In the genomic region with DNA sequence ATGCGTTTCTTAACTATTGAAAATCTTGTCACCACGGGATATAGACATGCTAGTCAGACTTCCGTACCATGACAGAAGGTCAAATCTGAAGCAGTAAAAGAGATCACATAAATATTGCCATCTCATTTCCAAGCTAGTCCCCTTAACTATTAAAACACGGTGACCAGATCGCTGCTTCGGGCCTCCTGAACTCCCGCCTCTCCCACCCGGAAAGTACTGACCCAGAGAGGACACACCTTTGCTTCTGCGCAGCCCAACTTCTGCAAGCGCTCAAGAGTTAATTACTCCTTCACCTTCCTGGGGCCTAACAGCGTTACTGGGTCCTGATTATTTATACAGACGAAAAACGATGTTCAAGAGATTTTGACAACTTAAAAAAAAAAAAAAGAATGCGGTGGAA, we compare ENCODE assay signal across 8 cellular contexts. TPM values are rescaled to one million over a fixed set of nuclear protein-coding genes. Genes with fewer than 3 reads are reported as not detected.
DNase-seq lines count a peak whose midpoint lies in the region; ATAC-seq and TF ChIP-seq lines count a peak whose summit lies in the region.

No MANE protein-coding gene starts in this region.

- H3K27me3 ChIP-seq in DOHH2 (ENCODE audit: control insufficient read depth, low read length): no peaks in the 10 kb centered on the region
- no peaks in the 10 kb centered on the region for H3K27me3 ChIP-seq in Loucy (ENCODE audit: insufficient read depth, low read length, poor library complexity, severe bottlenecking)

- no peak for ATAC-seq in HG03378 (IDR thresholded peaks at IDR 0.05; ENCODE audit: unreplicated experiment)

- H3K9ac ChIP-seq in Loucy (ENCODE audit: low read depth, low read length, poor library complexity, severe bottlenecking): peak overlapping the region; percentile 61

- H3K4me3 ChIP-seq in DOHH2 (ENCODE audit: low read length) (peak overlapping the region; percentile 76), Loucy (ENCODE audit: low read length, poor library complexity, severe bottlenecking) (peak overlapping the region; percentile 83)

- H3F3A ChIP-seq in DOHH2 (ENCODE audit: control insufficient read depth, insufficient read depth) (peaks cover 42% of the 10 kb centered on the region), Loucy (ENCODE audit: low read depth) (no peaks in the 10 kb centered on the region; the same call in 1 of the 2 replicates)

- H3K4me2 ChIP-seq in DOHH2 (ENCODE audit: low read length): peak overlapping the region; percentile 79
- peak overlapping the region; percentile 92 for H3K4me2 ChIP-seq in Loucy (ENCODE audit: low read depth, low read length, poor library complexity, severe bottlenecking)

- H3K4me1 Mint-ChIP-seq in dendritic cell treated with granulocyte-macrophage colony-stimulating factor and Interleukin-4, amounts not matched to agents 40 ng/mL and 50 ng/mL, for 4 days (ENCODE audit: low read depth): peaks cover 59% of the 10 kb centered on the region
- H3K4me1 Mint-ChIP-seq in nephron: peaks cover 60% of the 10 kb centered on the region

- TF ChIP-seq CTCF in DOHH2 (IDR thresholded peaks at IDR 0.05; ENCODE audit: low read depth, low read length, poor library complexity, severe bottlenecking) (no peak), Loucy (conservative IDR thresholded peaks at IDR 0.05; ENCODE audit: low read length) (no peak), nephron (IDR thresholded peaks at IDR 0.05; ENCODE audit: unreplicated experiment in 3 of 3) (no peak)

- H4K20me1 ChIP-seq in DOHH2 (ENCODE audit: control insufficient read depth, insufficient read depth, low read depth, low read length) (no peaks in the 10 kb centered on the region), Loucy (ENCODE audit: insufficient read depth, low read length, poor library complexity, severe bottlenecking) (peaks cover 13% of the 10 kb centered on the region)

- H3K9me3 ChIP-seq in DOHH2 (ENCODE audit: control insufficient read depth, insufficient read depth, low read length): no peaks in the 10 kb centered on the region
- no peaks in the 10 kb centered on the region for H3K9me3 ChIP-seq in Loucy (ENCODE audit: insufficient read depth, low read depth, low read length)

- H3K36me3 ChIP-seq in DOHH2 (ENCODE audit: control insufficient read depth, low read length): peaks cover 9% of the 10 kb centered on the region
- H3K36me3 ChIP-seq in Loucy (ENCODE audit: insufficient read depth, low read length): peaks cover 14% of the 10 kb centered on the region; the same call in 1 of the 2 replicates

- H3K4me3 Mint-ChIP-seq in dendritic cell treated with granulocyte-macrophage colony-stimulating factor and Interleukin-4, amounts not matched to agents 40 ng/mL and 50 ng/mL, for 4 days: peak overlapping the region; percentile 82
- H3K4me3 Mint-ChIP-seq in nephron: peak overlapping the region; percentile 93 to 96 (median 96)

- H3K27ac ChIP-seq in DOHH2 (ENCODE audit: low read depth, low read length): no peak overlapping the region

- no peaks in the 10 kb centered on the region for H3K9me2 ChIP-seq in DOHH2 (replicated peaks; ENCODE audit: control insufficient read depth, low read length)
- no peaks in the 10 kb centered on the region for H3K9me2 ChIP-seq in Loucy (replicated peaks; ENCODE audit: low read depth, low read length)

- H3K4me1 ChIP-seq in DOHH2 (ENCODE audit: control insufficient read depth, low read length) (peaks cover 47% of the 10 kb centered on the region), Loucy (ENCODE audit: insufficient read depth, low read length, poor library complexity, severe bottlenecking) (peaks cover 41% of the 10 kb centered on the region)

- H3K27ac Mint-ChIP-seq in dendritic cell treated with granulocyte-macrophage colony-stimulating factor and Interleukin-4, amounts not matched to agents 40 ng/mL and 50 ng/mL, for 4 days: peak overlapping the region; percentile 93
- H3K27ac Mint-ChIP-seq in nephron: peak overlapping the region; percentile 49 to 73 (median 54)

- H3K79me2 ChIP-seq in DOHH2 (ENCODE audit: control insufficient read depth, low read length) (peaks cover 32% of the 10 kb centered on the region), Loucy (ENCODE audit: insufficient read depth, low read length) (peaks cover 41% of the 10 kb centered on the region)

- DNase-seq in mucosa of gallbladder (ENCODE audit: low spot score) (no peak), islet precursor cell (no peak), UCSD-AML1 (lab: John Stamatoyannopoulos, UW; ENCODE audit: unreplicated experiment) (no peak)

- intact Hi-C loops in dendritic cell treated with granulocyte-macrophage colony-stimulating factor and Interleukin-4, amounts not matched to agents 40 ng/mL and 50 ng/mL, for 4 days (cut with micrococcal nuclease): loop anchor here (10.0 kb wide), 1 partner anchor 52 kb away; no protein-coding TSS in a partner anchor

- H3K27me3 Mint-ChIP-seq in dendritic cell treated with granulocyte-macrophage colony-stimulating factor and Interleukin-4, amounts not matched to agents 40 ng/mL and 50 ng/mL, for 4 days: peaks cover 5% of the 10 kb centered on the region
- peaks cover 11% of the 10 kb centered on the region for H3K27me3 Mint-ChIP-seq in nephron (ENCODE audit: low read depth)

- no peaks in the 10 kb centered on the region for H3K9me3 Mint-ChIP-seq in dendritic cell treated with granulocyte-macrophage colony-stimulating factor and Interleukin-4, amounts not matched to agents 40 ng/mL and 50 ng/mL, for 4 days
- no peaks in the 10 kb centered on the region for H3K9me3 Mint-ChIP-seq in nephron

- H2AFZ ChIP-seq in Loucy (ENCODE audit: low read length): peak overlapping the region; percentile 20; the same call in 1 of the 2 replicates

- H3K36me3 Mint-ChIP-seq in dendritic cell treated with granulocyte-macrophage colony-stimulating factor and Interleukin-4, amounts not matched to agents 40 ng/mL and 50 ng/mL, for 4 days (ENCODE audit: low read depth): peaks cover 21% of the 10 kb centered on the region
- H3K36me3 Mint-ChIP-seq in nephron (ENCODE audit: low read depth): no peaks in the 10 kb centered on the region

RNA-seq across cellular contexts. Expression of gene SORT1, which starts 0.7 kb away (rescaled TPM):
- 96.7 TPM for total RNA-seq in mucosa of gallbladder

RNA-seq across cellular contexts. Expression of gene PSMA5, which starts 29.3 kb away (rescaled TPM):
- total RNA-seq in mucosa of gallbladder: 58.5 TPM
